In genomic region chr5:139855451-139855850, GRCh38 we compare ENCODE assay signal across 1 cellular context.
TF ChIP-seq lines count a peak whose summit lies in the region.

No MANE protein-coding gene starts in this region.

TF ChIP-seq in WTC11, 78 proteins besides CTCF, POLR2A, EP300 and RAD21 (continued from another document):
- TF ChIP-seq, protein P1, sequence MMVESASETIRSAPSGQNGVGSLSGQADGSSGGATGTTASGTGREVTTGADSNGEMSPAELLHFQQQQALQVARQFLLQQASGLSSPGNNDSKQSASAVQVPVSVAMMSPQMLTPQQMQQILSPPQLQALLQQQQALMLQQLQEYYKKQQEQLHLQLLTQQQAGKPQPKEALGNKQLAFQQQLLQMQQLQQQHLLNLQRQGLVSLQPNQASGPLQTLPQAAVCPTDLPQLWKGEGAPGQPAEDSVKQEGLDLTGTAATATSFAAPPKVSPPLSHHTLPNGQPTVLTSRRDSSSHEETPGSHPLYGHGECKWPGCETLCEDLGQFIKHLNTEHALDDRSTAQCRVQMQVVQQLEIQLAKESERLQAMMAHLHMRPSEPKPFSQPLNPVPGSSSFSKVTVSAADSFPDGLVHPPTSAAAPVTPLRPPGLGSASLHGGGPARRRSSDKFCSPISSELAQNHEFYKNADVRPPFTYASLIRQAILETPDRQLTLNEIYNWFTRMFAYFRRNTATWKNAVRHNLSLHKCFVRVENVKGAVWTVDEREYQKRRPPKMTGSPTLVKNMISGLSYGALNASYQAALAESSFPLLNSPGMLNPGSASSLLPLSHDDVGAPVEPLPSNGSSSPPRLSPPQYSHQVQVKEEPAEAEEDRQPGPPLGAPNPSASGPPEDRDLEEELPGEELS (CRISPR knock-in tag; IDR thresholded peaks at IDR 0.05) = no peak
- TF ChIP-seq MLX (CRISPR knock-in tag; IDR thresholded peaks at IDR 0.05) (no peak), NR2C2 (CRISPR knock-in tag; IDR thresholded peaks at IDR 0.05) (no peak), ZNF121 (CRISPR knock-in tag; IDR thresholded peaks at IDR 0.05) (no peak), GRHL2 (CRISPR knock-in tag; IDR thresholded peaks at IDR 0.05; ENCODE audit: insufficient replicate concordance, severe bottlenecking) (no peak), ZNF425 (CRISPR knock-in tag; conservative IDR thresholded peaks at IDR 0.05) (no peak), NFATC4 (CRISPR knock-in tag; IDR thresholded peaks at IDR 0.05) (no peak), RORB (CRISPR knock-in tag; IDR thresholded peaks at IDR 0.05) (no peak), RELA (CRISPR knock-in tag; IDR thresholded peaks at IDR 0.05; ENCODE audit: borderline replicate concordance) (no peak), SMAD3 (CRISPR knock-in tag; IDR thresholded peaks at IDR 0.05; ENCODE audit: borderline replicate concordance) (no peak), GTF2I (CRISPR knock-in tag; conservative IDR thresholded peaks at IDR 0.05) (no peak), PREB (CRISPR knock-in tag; IDR thresholded peaks at IDR 0.05; ENCODE audit: borderline replicate concordance) (no peak), MXD4 (CRISPR knock-in tag; IDR thresholded peaks at IDR 0.05; ENCODE audit: borderline replicate concordance) (no peak), OVOL2 (CRISPR knock-in tag; IDR thresholded peaks at IDR 0.05; ENCODE audit: borderline replicate concordance) (no peak), ZNF317 (CRISPR knock-in tag; IDR thresholded peaks at IDR 0.05; ENCODE audit: borderline replicate concordance, low read depth) (no peak), PRRX2 (CRISPR knock-in tag; IDR thresholded peaks at IDR 0.05) (no peak)
- TF ChIP-seq, protein P2, sequence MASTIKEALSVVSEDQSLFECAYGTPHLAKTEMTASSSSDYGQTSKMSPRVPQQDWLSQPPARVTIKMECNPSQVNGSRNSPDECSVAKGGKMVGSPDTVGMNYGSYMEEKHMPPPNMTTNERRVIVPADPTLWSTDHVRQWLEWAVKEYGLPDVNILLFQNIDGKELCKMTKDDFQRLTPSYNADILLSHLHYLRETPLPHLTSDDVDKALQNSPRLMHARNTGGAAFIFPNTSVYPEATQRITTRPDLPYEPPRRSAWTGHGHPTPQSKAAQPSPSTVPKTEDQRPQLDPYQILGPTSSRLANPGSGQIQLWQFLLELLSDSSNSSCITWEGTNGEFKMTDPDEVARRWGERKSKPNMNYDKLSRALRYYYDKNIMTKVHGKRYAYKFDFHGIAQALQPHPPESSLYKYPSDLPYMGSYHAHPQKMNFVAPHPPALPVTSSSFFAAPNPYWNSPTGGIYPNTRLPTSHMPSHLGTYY (CRISPR knock-in tag; IDR thresholded peaks at IDR 0.05) = no peak
